Comparison of ENCODE assay signal across 21 cellular contexts in genomic region chr11:85949798-85950197, GRCh38.
"Had no signal": no experiment of that assay in that cellular context is flagged by ENCODE, and none has a peak within 500 bp of the region (broad histone marks: within the 10 kb centered on the region; RNA-seq: fewer than 3 reads in every experiment).

No MANE protein-coding gene starts in this region.

- H3K27me3 ChIP-seq: esophagus muscularis mucosa, gastroesophageal sphincter, left lung, spleen, suprapubic skin, tibial artery, upper lobe of left lung, uterus had no signal

- H3K9me3 ChIP-seq: esophagus muscularis mucosa, gastroesophageal sphincter, left lung, lower lobe of right lung, psoas muscle, suprapubic skin, tibial artery, upper lobe of left lung, uterus had no signal

- H3K27ac Mint-ChIP-seq: nephron progenitor cell had no signal

- H3K27ac ChIP-seq: esophagus muscularis mucosa, gastroesophageal sphincter, lower lobe of right lung, psoas muscle, suprapubic skin, tibial artery, upper lobe of left lung, uterus had no signal

- H3K4me3 ChIP-seq: coronary artery, esophagus muscularis mucosa, gastroesophageal sphincter, left lung, lower lobe of right lung, psoas muscle, spleen, suprapubic skin, tibial artery, upper lobe of left lung, uterus had no signal

- H3K36me3 ChIP-seq: lower lobe of right lung, uterus had no signal

- ATAC-seq: gastroesophageal sphincter, left lung, psoas muscle, sciatic nerve had no signal

- DNase-seq: effector CD8-positive, alpha-beta T cell; glutamatergic neuron; islet precursor cell; left lung; lower lobe of right lung; mesenchymal stem cell; midbrain; nephron progenitor cell; psoas muscle; retina; spleen; stimulated activated CD4-positive, alpha-beta T cell treated with anti-CD3 and anti-CD28 coated beads, Interleukin-4, amount 100 ng/mL, for 4 hours; stimulated activated naive CD4-positive, alpha-beta T cell treated with Interleukin-2 at 50 U/mL for 16 hours; tibial artery; upper lobe of left lung; uterus had no signal

- H3K4me3 Mint-ChIP-seq: nephron progenitor cell had no signal
